8 cellular contexts compared by ENCODE assay signal in the genomic region with DNA sequence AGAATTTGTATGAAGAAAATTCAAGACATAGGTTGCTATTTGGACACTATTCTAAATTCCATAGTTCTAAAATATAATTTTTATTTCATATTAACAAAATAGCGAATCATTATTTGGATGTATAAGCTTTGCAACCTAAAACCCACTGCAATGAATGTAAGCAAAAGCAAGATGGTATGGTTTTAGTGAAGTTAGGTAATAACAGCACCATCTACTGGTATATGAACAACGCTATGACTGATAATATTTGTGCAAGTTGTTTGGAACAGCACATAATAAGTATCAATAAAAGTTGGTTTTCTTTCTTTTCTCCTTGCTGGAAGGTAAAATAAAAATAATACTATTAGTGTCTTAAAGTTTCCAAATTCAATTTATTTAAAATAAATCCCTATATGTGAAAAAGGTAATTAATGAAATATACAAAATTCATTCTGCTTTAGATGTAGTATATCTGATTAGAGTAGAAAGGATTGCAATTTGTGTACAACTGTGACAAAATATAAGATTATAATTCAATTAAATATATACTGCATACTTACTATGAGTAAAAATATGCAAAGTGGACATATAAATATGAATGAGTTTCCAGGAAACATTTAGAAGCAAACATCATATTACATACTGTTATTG.
A peak's percentile ranks its signal among the peaks of the same experiment; 100 is the strongest.
DNase-seq lines count a peak whose midpoint lies in the region; ATAC-seq and TF ChIP-seq lines count a peak whose summit lies in the region.

No MANE protein-coding gene starts in this region.

- H3K27ac ChIP-seq in left ventricle myocardium inferior (replicated peaks) (no peak overlapping the region), RWPE2 (ENCODE audit: poor library complexity, severe bottlenecking) (no peak overlapping the region)

- TF ChIP-seq CTCF in left ventricle myocardium inferior (IDR thresholded peaks at IDR 0.05; ENCODE audit: borderline replicate concordance) (peak; percentile 64), RWPE2 (IDR thresholded peaks at IDR 0.05; ENCODE audit: poor library complexity, severe bottlenecking) (peak; percentile 84), type B pancreatic cell (conservative IDR thresholded peaks at IDR 0.05) (peak; percentile 76)

- no peaks in the 10 kb centered on the region for H3K27me3 Mint-ChIP-seq in type B pancreatic cell

- no peak overlapping the region for H3K4me3 ChIP-seq in left ventricle myocardium inferior
- no peak overlapping the region for H3K4me3 ChIP-seq in RWPE2 (ENCODE audit: severe bottlenecking)

- no peak for DNase-seq in left ventricle myocardium inferior
- no peak for DNase-seq in Right ventricle myocardium inferior (ENCODE audit: missing footprints)
- peak; percentile 36 for DNase-seq in HT1080 (ENCODE audit: low read depth)
- DNase-seq in RWPE2 (ENCODE audit: low spot score), result no peak
- DNase-seq in fibroblast of the conjunctiva (ENCODE audit: low read depth), result peak; percentile 6
- DNase-seq in type B pancreatic cell (ENCODE audit: extremely low spot score, unreplicated experiment), result no peak
- DNase-seq in stimulated activated CD4-positive, alpha-beta T cell treated with anti-CD3 and anti-CD28 coated beads, Interleukin-4, amount 100 ng/mL, for 1 hour, result no peak
- DNase-seq in sciatic nerve (ENCODE audit: low spot score), result no peak

- ATAC-seq in Right ventricle myocardium inferior (no peak), RWPE2 (ENCODE audit: low read depth) (peak; percentile 78), sciatic nerve (no peak)

- H3K27me3 ChIP-seq in left ventricle myocardium inferior (ENCODE audit: low read depth), result no peaks in the 10 kb centered on the region
- H3K27me3 ChIP-seq in RWPE2 (ENCODE audit: insufficient read depth, poor library complexity, severe bottlenecking), result no peaks in the 10 kb centered on the region

- H3K9me3 Mint-ChIP-seq in type B pancreatic cell, result no peaks in the 10 kb centered on the region

- H3K9me3 ChIP-seq in left ventricle myocardium inferior (replicated peaks), result peaks cover 6% of the 10 kb centered on the region
- H3K9me3 ChIP-seq in RWPE2 (ENCODE audit: severe bottlenecking), result no peaks in the 10 kb centered on the region

- H3K36me3 ChIP-seq in left ventricle myocardium inferior (no peaks in the 10 kb centered on the region), RWPE2 (ENCODE audit: low read depth) (no peaks in the 10 kb centered on the region)

- H3K27ac Mint-ChIP-seq in type B pancreatic cell, result no peak overlapping the region

- no peaks in the 10 kb centered on the region for H3K36me3 Mint-ChIP-seq in type B pancreatic cell

- no peak overlapping the region for H3K4me3 Mint-ChIP-seq in type B pancreatic cell

- no peaks in the 10 kb centered on the region for H3K4me1 Mint-ChIP-seq in type B pancreatic cell (ENCODE audit: unreplicated experiment)

- intact Hi-C loops in left ventricle myocardium inferior (cut with micrococcal nuclease) (loop anchor here (10.0 kb wide), 1 partner anchor 350 kb away; no protein-coding TSS in a partner anchor), Right ventricle myocardium inferior (cut with DNase I) (loop anchor here (10.0 kb wide), 1 partner anchor 360 kb away; no protein-coding TSS in a partner anchor), sciatic nerve (cut with DNase I) (no loop called here)

- no peaks in the 10 kb centered on the region for H3K4me1 ChIP-seq in left ventricle myocardium inferior
- peaks cover 7% of the 10 kb centered on the region for H3K4me1 ChIP-seq in RWPE2 (ENCODE audit: insufficient read depth, poor library complexity, severe bottlenecking)

Comparison
In these comparisons a context has a peak if more than half of its experiments do, and no peak if none do; other contexts are left out.
1. DNase-seq: peak in HT1080 (single experiment) and fibroblast of the conjunctiva (single experiment); none in left ventricle myocardium inferior (single experiment), Right ventricle myocardium inferior (single experiment), RWPE2 (single experiment), type B pancreatic cell (single experiment), stimulated activated CD4-positive, alpha-beta T cell treated with anti-CD3 and anti-CD28 coated beads, Interleukin-4, amount 100 ng/mL, for 1 hour (single experiment) and sciatic nerve (single experiment).
2. Peak in every context shown above with its lines, with median percentiles within 50 percentile points of each other: CTCF ChIP-seq.